26 cellular contexts compared by ENCODE assay signal in genomic region chr3:102748646-102749045, GRCh38.
"Had no signal": no experiment of that assay in that cellular context is flagged by ENCODE, and none has a peak within 500 bp of the region (broad histone marks: within the 10 kb centered on the region; RNA-seq: fewer than 3 reads in every experiment).

No MANE protein-coding gene starts in this region.

- DNase-seq: naive B cell; naive thymus-derived CD8-positive, alpha-beta T cell; nephron progenitor cell; nucleus accumbens; pancreas; retina; right cardiac atrium; right lobe of liver; sigmoid colon; small intestine; stimulated activated CD4-positive, alpha-beta T cell treated with anti-CD3 and anti-CD28 coated beads, Interleukin-15, amount 100 ng/mL, for 24 hours; stimulated activated CD4-positive, alpha-beta T cell treated with anti-CD3 and anti-CD28 coated beads, Interleukin-2, amount 100 ng/mL, for 24 hours; stimulated activated CD4-positive, alpha-beta T cell treated with anti-CD3 and anti-CD28 coated beads, Interleukin-2, amount 100 ng/mL, for 48 hours; stimulated activated CD4-positive, alpha-beta T cell treated with anti-CD3 and anti-CD28 coated beads, Interleukin-4, amount 100 ng/mL, for 24 hours; stimulated activated naive B cell treated with anti-CD40 and anti-IgM and Interleukin-4, amounts not matched to agents 10 μg/mL and 1 μg/mL and 100 μg/mL, for 72 hours; stimulated activated naive CD8-positive, alpha-beta T cell treated with anti-CD3 and anti-CD28 coated beads, Interleukin-15, amount 100 ng/mL, for 72 hours; stimulated activated naive CD8-positive, alpha-beta T cell treated with anti-CD3 and anti-CD28 coated beads, Interleukin-15, Interleukin-2, amounts not matched to agents 100 U/mL and 50 U/mL, for 24 hours; substantia nigra; testis; tibial artery; transverse colon; upper lobe of right lung; uterus had no signal

- H3K36me3 ChIP-seq: neutrophil, pancreas, prostate gland, right lobe of liver, sigmoid colon, suprapubic skin, tibial artery, transverse colon, upper lobe of right lung, uterus had no signal

- H3K4me3 ChIP-seq: pancreas, prostate gland, right lobe of liver, sigmoid colon, suprapubic skin, testis, tibial artery, transverse colon, upper lobe of right lung, uterus had no signal

- H3K9me3 ChIP-seq: neutrophil, pancreas, prostate gland, right lobe of liver, sigmoid colon, suprapubic skin, testis, tibial artery, transverse colon, upper lobe of right lung, uterus had no signal

- H3K27me3 ChIP-seq: neutrophil, pancreas, right lobe of liver, sigmoid colon, suprapubic skin, testis, tibial artery, transverse colon, upper lobe of right lung, uterus had no signal

- H3K4me1 ChIP-seq: pancreas, prostate gland, right lobe of liver, sigmoid colon, suprapubic skin, testis, tibial artery, transverse colon, upper lobe of right lung, uterus had no signal

- H3K27ac ChIP-seq: neutrophil, pancreas, prostate gland, right lobe of liver, sigmoid colon, suprapubic skin, testis, tibial artery, transverse colon, upper lobe of right lung, uterus had no signal
